Comparison of ENCODE assay signal across 14 cellular contexts in genomic region chr5:84080908-84081307, GRCh38.
DNase-seq lines count a peak whose midpoint lies in the region; ATAC-seq and TF ChIP-seq lines count a peak whose summit lies in the region.
"Had no signal": no experiment of that assay in that cellular context is flagged by ENCODE, and none has a peak within 500 bp of the region (broad histone marks: within the 10 kb centered on the region; RNA-seq: fewer than 3 reads in every experiment).

No MANE protein-coding gene starts in this region.

- CTCF ChIA-PET in Caco-2 (lab: Charles Lee), result no interaction called here

- TF ChIP-seq CTCF in choroid plexus epithelial cell (conservative IDR thresholded peaks at IDR 0.05; ENCODE audit: low read depth, low read length), result peak; percentile 3
- no peak for TF ChIP-seq CTCF in omental fat pad (IDR thresholded peaks at IDR 0.05)
- no peak for TF ChIP-seq CTCF in Caco-2 (IDR thresholded peaks at IDR 0.05; ENCODE audit: insufficient read depth in 1 of 2, low read depth in 1 of 2, low read length in 1 of 2, severe bottlenecking in 1 of 2, unreplicated experiment in 1 of 2)
- TF ChIP-seq CTCF in ovary (IDR thresholded peaks at IDR 0.05), result no peak

- BruUV-seq in Caco-2 (replicated peaks; lab: Mats Ljungman, UMichigan), result no TSS peak

- H3K4me1 Mint-ChIP-seq in Caco-2 (ENCODE audit: low read depth, unreplicated experiment), result no peaks in the 10 kb centered on the region

- DNase-seq in COR-L47 (lab: John Stamatoyannopoulos, UW) (peak; percentile 87), NCI-H1417 (lab: John Stamatoyannopoulos, UW) (peak in 2 of 3 experiments; percentile 47 to 85), NCI-H748 (lab: John Stamatoyannopoulos, UW; ENCODE audit: unreplicated experiment) (peak; percentile 95), choroid plexus epithelial cell (ENCODE audit: low read depth) (no peak), HUDEP-2 (lab: John Stamatoyannopoulos, UW; ENCODE audit: unreplicated experiment in 76 of 76) (no peak), omental fat pad (ENCODE audit: low spot score) (no peak), Caco-2 (no peak), ovary (no peak)
- DNase-seq: NCI-H446, Right ventricle myocardium superior had no signal

- H3K27me3 ChIP-seq in Caco-2 (replicated peaks; ENCODE audit: control insufficient read depth, insufficient read depth, low read length) (no peaks in the 10 kb centered on the region; the same call in 1 of the 2 replicates), ovary (no peaks in the 10 kb centered on the region)

- no peak for TF ChIP-seq POLR2A in ovary (IDR thresholded peaks at IDR 0.05)

- no peaks in the 10 kb centered on the region for H3K9me3 ChIP-seq in Caco-2
- H3K9me3 ChIP-seq in ovary, result no peaks in the 10 kb centered on the region
- H3K9me3 ChIP-seq: A549 had no signal

- H3K4me1 ChIP-seq in Caco-2 (no peaks in the 10 kb centered on the region), ovary (ENCODE audit: insufficient read depth) (no peaks in the 10 kb centered on the region)
- H3K4me1 ChIP-seq: A549 had no signal

- H3K36me3 Mint-ChIP-seq in Caco-2 (ENCODE audit: insufficient read depth, unreplicated experiment), result no peaks in the 10 kb centered on the region

- H3K9me3 Mint-ChIP-seq in Caco-2 (ENCODE audit: unreplicated experiment), result no peaks in the 10 kb centered on the region

- H3K4me3 ChIP-seq in choroid plexus epithelial cell (ENCODE audit: low read depth, low read length), result no peak overlapping the region
- H3K4me3 ChIP-seq in Caco-2 (ENCODE audit: low read depth, low read length), result no peak overlapping the region
- no peak overlapping the region for H3K4me3 ChIP-seq in ovary
- H3K4me3 ChIP-seq: A549, SK-N-MC had no signal

- peaks cover 8% of the 10 kb centered on the region for H3K27me3 Mint-ChIP-seq in Caco-2 (ENCODE audit: insufficient read depth, unreplicated experiment)

- POLR2A ChIA-PET in Caco-2 (lab: Charles Lee), result no interaction called here

- no peak for ATAC-seq in omental fat pad (ENCODE audit: low FRiP score)
- ATAC-seq: A549 had no signal

- no peak overlapping the region for H3K27ac ChIP-seq in ovary
- H3K27ac ChIP-seq: A549, C4-2B, HL-60, SK-N-MC had no signal

- H3K4me3 Mint-ChIP-seq in Caco-2 (ENCODE audit: unreplicated experiment), result no peak overlapping the region

- no peak for TF ChIP-seq EP300 in ovary (IDR thresholded peaks at IDR 0.05)

- H3K27ac Mint-ChIP-seq in Caco-2 (ENCODE audit: unreplicated experiment), result no peak overlapping the region

- WGBS in ovary, 3 donors, result 82 to 96% (median 91%) methylated on average over 1 of the region's 1 CpG

- intact Hi-C loops in Caco-2 (cut with micrococcal nuclease; ENCODE audit: unreplicated experiment), result no loop called here
- intact Hi-C loops in ovary (cut with DNase I), result no loop called here

- no peaks in the 10 kb centered on the region for H3K36me3 ChIP-seq in Caco-2 (ENCODE audit: control insufficient read depth, insufficient read depth, low read length)
- H3K36me3 ChIP-seq in ovary, result no peaks in the 10 kb centered on the region

Comparison
In these comparisons a context has a peak if more than half of its experiments do, and no peak if none do; other contexts are left out.
1. DNase-seq: peak in COR-L47 (single experiment), NCI-H1417 (2 of 3) and NCI-H748 (single experiment); none in choroid plexus epithelial cell (single experiment), HUDEP-2 (0 of 76), omental fat pad (single experiment), Caco-2 (0 of 2) and ovary (0 of 5).